ENCODE assay signal across 8 cellular contexts in genomic region chr12:96445743-96446655, GRCh38.
DNase-seq lines count a peak whose midpoint lies in the region; ATAC-seq and FAIRE-seq lines count a peak whose summit lies in the region.

No MANE protein-coding gene starts in this region.

- ATAC-seq in HG03135 (IDR thresholded peaks at IDR 0.05; ENCODE audit: unreplicated experiment), result peak; percentile 97

- no peaks in the 10 kb centered on the region for H3K9me3 ChIP-seq in mucosa of rectum (ENCODE audit: control insufficient read depth in 2 of 2, low read length in 2 of 2)

- H3K27me3 ChIP-seq in mucosa of rectum (ENCODE audit: control insufficient read depth in 2 of 2, insufficient read depth in 2 of 2, low read length in 2 of 2), result no peaks in the 10 kb centered on the region

- H3K36me3 ChIP-seq in mucosa of rectum (ENCODE audit: control insufficient read depth in 2 of 2, insufficient read depth in 2 of 2, low read length in 2 of 2), result no peaks in the 10 kb centered on the region

- no peak overlapping the region for H3K4me3 ChIP-seq in mucosa of rectum (ENCODE audit: low read length in 2 of 2)

- peak overlapping the region; percentile 44 for H3K27ac ChIP-seq in caudate nucleus (ENCODE audit: low read depth, low read length)
- peak overlapping the region; percentile 42 to 58 for H3K27ac ChIP-seq in mucosa of rectum (ENCODE audit: low read depth in 2 of 2, low read length in 2 of 2)

- no peak overlapping the region for H3K9ac ChIP-seq in mucosa of rectum (ENCODE audit: low read depth in 1 of 2, low read length in 2 of 2)

- no peaks in the 10 kb centered on the region for H3K4me1 ChIP-seq in mucosa of rectum (ENCODE audit: control insufficient read depth in 2 of 2, insufficient read depth in 2 of 2, low read length in 2 of 2)

- no peak for FAIRE-seq in urothelium cell line (lab: Jason Lieb, UNC)

- DNase-seq in stimulated activated CD4-positive, alpha-beta T cell treated with anti-CD3 and anti-CD28 coated beads, Interleukin-12 subunit alpha, Interleukin-12 subunit beta, amount 100 ng/mL, for 48 hours (ENCODE audit: low read depth in 2 of 3, low spot score in 1 of 3), result peak in 2 of 3 donors; percentile 28 to 42
- DNase-seq in stimulated activated CD4-positive, alpha-beta T cell treated with anti-CD3 and anti-CD28 coated beads, Interleukin-4, amount 100 ng/mL, for 1 hour, result no peak
- DNase-seq in T-helper 22 cell (ENCODE audit: low read depth) (peak; percentile 61), caudate nucleus (lab: John Stamatoyannopoulos, UW) (no peak), urothelium cell line (ENCODE audit: low spot score) (peak; percentile 46), NCI-H1436 treated with DMSO at 0.1 percent for 48 hours (lab: John Stamatoyannopoulos, UW) (no peak)

Comparison
In these comparisons a context has a peak if more than half of its experiments do, and no peak if none do; other contexts are left out.
1. DNase-seq: peak in stimulated activated CD4-positive, alpha-beta T cell treated with anti-CD3 and anti-CD28 coated beads, Interleukin-12 subunit alpha, Interleukin-12 subunit beta, amount 100 ng/mL, for 48 hours (2 of 3), T-helper 22 cell (single experiment) and urothelium cell line (single experiment); none in stimulated activated CD4-positive, alpha-beta T cell treated with anti-CD3 and anti-CD28 coated beads, Interleukin-4, amount 100 ng/mL, for 1 hour (single experiment), caudate nucleus (0 of 61) and NCI-H1436 treated with DMSO at 0.1 percent for 48 hours (single experiment).